In the genomic region with DNA sequence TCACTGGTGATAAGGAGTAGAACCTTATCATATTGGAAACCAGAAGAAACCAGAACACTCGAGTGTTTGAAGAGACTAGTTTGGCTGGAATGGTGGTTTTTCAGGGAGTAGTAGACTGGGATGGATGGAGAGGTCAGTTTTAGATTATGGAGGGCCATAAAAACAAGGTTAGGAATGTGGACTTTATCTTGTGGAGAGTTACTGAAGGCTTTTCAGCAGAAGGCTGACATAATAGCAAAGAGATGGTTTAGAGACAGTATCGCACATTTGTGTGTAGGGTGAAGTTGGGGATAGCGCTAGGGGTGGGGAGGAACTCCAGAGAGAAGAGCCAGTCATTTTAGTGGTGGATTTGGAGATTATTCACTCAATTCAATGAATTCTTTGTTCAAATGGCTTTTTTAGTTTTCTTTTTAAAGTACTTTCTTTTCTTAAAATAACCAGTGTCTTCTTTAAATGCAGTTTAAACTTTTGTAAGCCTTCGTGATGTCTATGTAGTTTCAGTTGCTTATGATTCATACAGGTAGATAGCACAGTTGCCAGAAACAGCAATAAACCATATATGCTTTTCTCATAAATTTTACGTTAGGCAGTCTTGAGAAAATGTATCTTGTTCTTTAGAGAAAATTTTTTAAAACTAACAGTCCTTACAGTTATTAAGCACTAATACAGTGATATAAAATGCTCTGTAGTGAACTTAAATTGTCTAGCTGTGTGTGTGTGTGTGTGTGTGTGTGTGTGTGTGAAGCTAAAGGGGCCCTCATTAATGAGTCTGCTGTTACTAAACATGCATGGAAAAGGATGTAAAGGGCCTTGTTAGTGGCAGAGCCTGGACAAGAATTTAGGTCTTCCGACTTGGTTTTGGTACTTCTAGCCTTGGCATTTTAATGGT, we compare ENCODE assay signal across 9 cellular contexts. TPM values are rescaled to one million over a fixed set of nuclear protein-coding genes. Genes with fewer than 3 reads are reported as not detected.
DNase-seq lines count a peak whose midpoint lies in the region; ATAC-seq and TF ChIP-seq lines count a peak whose summit lies in the region.
"Had no signal": no experiment of that assay in that cellular context is flagged by ENCODE, and none has a peak within 500 bp of the region (broad histone marks: within the 10 kb centered on the region; RNA-seq: fewer than 3 reads in every experiment).

No MANE protein-coding gene starts in this region.

- H3K9me3 Mint-ChIP-seq in mesothelial cell of epicardium, result no peaks in the 10 kb centered on the region

- no peaks in the 10 kb centered on the region for H3K9me3 ChIP-seq in SJSA1 (replicated peaks)

- peaks cover 79% of the 10 kb centered on the region for H3K4me1 ChIP-seq in SJSA1 (replicated peaks)

- peaks cover 6% of the 10 kb centered on the region for H3K36me3 ChIP-seq in SJSA1

- TF ChIP-seq CTCF in GM12865 (IDR thresholded peaks at IDR 0.05; ENCODE audit: insufficient read depth, low read depth, low read length, missing control alignments), result no peak
- TF ChIP-seq CTCF in mesothelial cell of epicardium (IDR thresholded peaks at IDR 0.05; ENCODE audit: unreplicated experiment), result no peak

- H3K27me3 ChIP-seq in SJSA1 (replicated peaks), result no peaks in the 10 kb centered on the region

- no peaks in the 10 kb centered on the region for H3K27me3 Mint-ChIP-seq in mesothelial cell of epicardium (ENCODE audit: low read depth)

- H3K4me3 Mint-ChIP-seq in mesothelial cell of epicardium, result peak overlapping the region; percentile 18

- H3K27ac ChIP-seq in SJSA1, result peak overlapping the region; percentile 90

- ATAC-seq in GM21717 (IDR thresholded peaks at IDR 0.05; ENCODE audit: unreplicated experiment), result peak; percentile 26

- H3K27ac Mint-ChIP-seq in mesothelial cell of epicardium, result peak overlapping the region; percentile 78
- H3K27ac Mint-ChIP-seq: progenitor cell of endocrine pancreas had no signal

- no peaks in the 10 kb centered on the region for H3K36me3 Mint-ChIP-seq in mesothelial cell of epicardium

- H3K4me3 ChIP-seq in GM12865 (ENCODE audit: low read depth, low read length) (peak overlapping the region; percentile 100), SJSA1 (no peak overlapping the region)

- peaks cover 54% of the 10 kb centered on the region for H3K4me1 Mint-ChIP-seq in mesothelial cell of epicardium

- DNase-seq in GM12865 (ENCODE audit: low read depth) (peak; percentile 71), SJSA1 (ENCODE audit: low read depth in 1 of 2, low spot score in 2 of 2) (peak in 1 of 2 experiments; percentile 33), mesothelial cell of epicardium (ENCODE audit: low spot score in 2 of 2, unreplicated experiment in 2 of 2) (no peak), pons (ENCODE audit: low spot score) (no peak), NAMALWA (ENCODE audit: low spot score) (no peak), A172 (ENCODE audit: low spot score) (no peak), DMS153 (lab: John Stamatoyannopoulos, UW) (no peak)

RNA-seq across cellular contexts. Expression of gene ARHGAP10, which starts 3.8 kb away (rescaled TPM):
- total RNA-seq in SJSA1 (2014; rRNA removed; shearing (Covaris generic)), result 24.5 and 36.9 TPM in 2 replicates
- 30.5 to 31.3 TPM (median 31.2 TPM) in 3 replicates for total RNA-seq in mesothelial cell of epicardium
- total RNA-seq in A172 (2014; rRNA removed; shearing (Covaris generic)), result 9.1 and 10.3 TPM in 2 replicates

RNA-seq across cellular contexts. Expression of gene PRMT9, which starts 51.7 kb away (rescaled TPM):
- 7.4 and 7.8 TPM in 2 replicates for total RNA-seq in SJSA1 (2014; rRNA removed; shearing (Covaris generic))
- 13.6 to 14.8 TPM (median 13.6 TPM) in 3 replicates for total RNA-seq in mesothelial cell of epicardium
- total RNA-seq in A172 (2014; rRNA removed; shearing (Covaris generic)), result 6.6 and 7.7 TPM in 2 replicates
